ENCODE assay signal across 12 cellular contexts in the genomic region with DNA sequence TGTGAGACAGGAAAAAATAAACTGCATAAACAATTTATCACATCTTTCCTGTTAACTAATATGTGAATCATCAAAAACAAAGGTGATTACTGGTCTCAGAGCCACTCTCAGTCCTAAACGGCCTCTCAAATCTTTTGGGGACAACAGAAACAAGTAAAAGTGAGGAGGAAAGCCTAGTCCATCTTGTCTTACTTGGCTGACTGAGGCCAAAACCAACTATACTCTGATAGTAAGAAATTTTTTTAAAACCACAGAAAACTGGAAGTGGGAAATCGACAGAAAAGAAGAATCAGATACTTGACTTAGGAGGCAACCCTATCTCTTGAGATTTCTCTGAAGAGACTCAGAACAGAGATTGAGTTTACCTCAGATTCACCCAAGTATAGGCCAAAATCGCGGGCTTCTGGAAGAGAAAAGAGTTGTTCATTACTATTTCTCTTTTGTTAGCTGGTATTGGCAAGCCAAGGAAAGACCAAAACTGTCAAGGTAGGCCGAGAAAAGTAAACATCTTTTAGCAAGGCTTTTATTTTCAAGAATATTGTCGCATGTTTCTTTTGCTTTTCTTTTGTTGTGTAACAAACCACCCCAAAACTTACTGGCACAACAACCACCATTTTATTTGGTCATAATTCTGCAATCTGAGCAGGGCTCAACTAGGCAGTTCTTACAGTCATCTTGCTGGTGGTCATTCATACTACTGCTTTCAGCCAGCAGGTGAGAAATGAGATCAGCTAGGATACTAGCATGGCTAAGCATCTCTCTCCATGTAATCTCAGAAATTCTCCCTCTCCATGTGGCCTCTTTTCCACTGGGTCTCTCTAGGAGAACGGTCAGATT. TPM values are rescaled to one million over a fixed set of nuclear protein-coding genes. Genes with fewer than 3 reads are reported as not detected.
A peak's percentile ranks its signal among the peaks of the same experiment; 100 is the strongest.
DNase-seq lines count a peak whose midpoint lies in the region; ATAC-seq and TF ChIP-seq lines count a peak whose summit lies in the region.
"Had no signal": no experiment of that assay in that cellular context is flagged by ENCODE, and none has a peak within 500 bp of the region (broad histone marks: within the 10 kb centered on the region; RNA-seq: fewer than 3 reads in every experiment).

No MANE protein-coding gene starts in this region.

- no peaks in the 10 kb centered on the region for H3K36me3 ChIP-seq in CD8-positive, alpha-beta T cell (ENCODE audit: insufficient read depth, low read length)
- no peaks in the 10 kb centered on the region for H3K36me3 ChIP-seq in testis (ENCODE audit: low read depth, missing control alignments)
- H3K36me3 ChIP-seq: SJSA1 had no signal

- intact Hi-C loops in CD8-positive, alpha-beta T cell (cut with DNase I, micrococcal nuclease): loop anchor here (1.0 to 10.0 kb wide), 4 partner anchors 13 to 85 kb away; no protein-coding TSS in a partner anchor
- intact Hi-C loops in activated CD4-positive, alpha-beta memory T cell treated with anti-CD3 and anti-CD28 coated beads for 36 hours (cut with micrococcal nuclease): loop anchor here (5.0 to 10.0 kb wide), 2 partner anchors 268 to 385 kb away; no protein-coding TSS in a partner anchor
- intact Hi-C loops in testis (cut with DNase I; ENCODE audit: low total_unique reads): no loop called here

- TF ChIP-seq CTCF in CD8-positive, alpha-beta T cell (IDR thresholded peaks at IDR 0.05): no peak
- TF ChIP-seq CTCF in testis (IDR thresholded peaks at IDR 0.05): no peak

- peak overlapping the region; percentile 81 for H3K27ac Mint-ChIP-seq in CD8-positive, alpha-beta T cell
- H3K27ac Mint-ChIP-seq in activated CD4-positive, alpha-beta memory T cell treated with anti-CD3 and anti-CD28 coated beads for 36 hours: peak overlapping the region; percentile 79

- peaks cover 44% of the 10 kb centered on the region for H3K36me3 Mint-ChIP-seq in CD8-positive, alpha-beta T cell
- H3K36me3 Mint-ChIP-seq in activated CD4-positive, alpha-beta memory T cell treated with anti-CD3 and anti-CD28 coated beads for 36 hours: peaks cover 19% of the 10 kb centered on the region

- CTCF ChIA-PET in CD8-positive, alpha-beta T cell (lab: Charles Lee): interaction anchor here (0.8 to 1.7 kb wide), 3 partner anchors 11 to 38 kb away, joined by 3 to 7 read pairs (median 4); no protein-coding TSS in a partner anchor
- CTCF ChIA-PET in activated CD4-positive, alpha-beta memory T cell treated with anti-CD3 and anti-CD28 coated beads for 36 hours (lab: Charles Lee): interaction anchor here (0.7 to 1.8 kb wide), 2 partner anchors 12 to 239 kb away, joined by 3 to 10 read pairs; no protein-coding TSS in a partner anchor

- no peaks in the 10 kb centered on the region for H3K27me3 ChIP-seq in CD8-positive, alpha-beta T cell (ENCODE audit: insufficient read depth, low read length)
- no peaks in the 10 kb centered on the region for H3K27me3 ChIP-seq in testis
- H3K27me3 ChIP-seq: SJSA1, tibial nerve had no signal

- TF ChIP-seq POLR2A in testis (IDR thresholded peaks at IDR 0.05): no peak

- H3K27ac ChIP-seq in CD8-positive, alpha-beta T cell (ENCODE audit: low read depth, low read length): no peak overlapping the region
- no peak overlapping the region for H3K27ac ChIP-seq in testis
- H3K27ac ChIP-seq: SJSA1, tibial nerve had no signal

- no peak overlapping the region for H3K4me3 ChIP-seq in CD8-positive, alpha-beta T cell (ENCODE audit: low read depth, low read length)
- H3K4me3 ChIP-seq in testis: no peak overlapping the region
- H3K4me3 ChIP-seq: SJSA1, tibial nerve had no signal

- peaks cover 9% of the 10 kb centered on the region for H3K4me1 ChIP-seq in CD8-positive, alpha-beta T cell (ENCODE audit: insufficient read depth, low read length)
- no peaks in the 10 kb centered on the region for H3K4me1 ChIP-seq in testis
- H3K4me1 ChIP-seq: tibial nerve had no signal

- peaks cover 6% of the 10 kb centered on the region for H3K9me3 ChIP-seq in CD8-positive, alpha-beta T cell (ENCODE audit: low read length)
- no peaks in the 10 kb centered on the region for H3K9me3 ChIP-seq in testis
- H3K9me3 ChIP-seq: SJSA1 had no signal

- POLR2A ChIA-PET in CD8-positive, alpha-beta T cell (lab: Charles Lee): no interaction called here
- POLR2A ChIA-PET in activated CD4-positive, alpha-beta memory T cell treated with anti-CD3 and anti-CD28 coated beads for 36 hours (lab: Charles Lee): interaction anchor here (1.3 to 1.5 kb wide), 2 partner anchors 27 to 47 kb away, joined by 4 to 5 read pairs; no protein-coding TSS in a partner anchor

- no peak for ATAC-seq in CD8-positive, alpha-beta T cell
- ATAC-seq in GM19043 (IDR thresholded peaks at IDR 0.05; ENCODE audit: low read depth, unreplicated experiment) (peak; percentile 41), HG03066 (IDR thresholded peaks at IDR 0.05; ENCODE audit: low read depth, unreplicated experiment) (peak; percentile 46)
- ATAC-seq: sciatic nerve had no signal

- no peaks in the 10 kb centered on the region for H3K27me3 Mint-ChIP-seq in CD8-positive, alpha-beta T cell (ENCODE audit: low read depth)
- H3K27me3 Mint-ChIP-seq in activated CD4-positive, alpha-beta memory T cell treated with anti-CD3 and anti-CD28 coated beads for 36 hours: no peaks in the 10 kb centered on the region

- H3K9me3 Mint-ChIP-seq in CD8-positive, alpha-beta T cell: peaks cover 9% of the 10 kb centered on the region
- peaks cover 3% of the 10 kb centered on the region for H3K9me3 Mint-ChIP-seq in activated CD4-positive, alpha-beta memory T cell treated with anti-CD3 and anti-CD28 coated beads for 36 hours

- peak overlapping the region; percentile 11 for H3K4me3 Mint-ChIP-seq in CD8-positive, alpha-beta T cell
- no peak overlapping the region for H3K4me3 Mint-ChIP-seq in activated CD4-positive, alpha-beta memory T cell treated with anti-CD3 and anti-CD28 coated beads for 36 hours

- DNase-seq in CD8-positive, alpha-beta T cell: no peak
- DNase-seq in activated CD4-positive, alpha-beta memory T cell treated with anti-CD3 and anti-CD28 coated beads for 36 hours: no peak
- no peak for DNase-seq in testis
- DNase-seq in NCI-H146 treated with DMSO at 0.1 percent for 48 hours (lab: John Stamatoyannopoulos, UW; ENCODE audit: unreplicated experiment): no peak
- no peak for DNase-seq in D341Med (ENCODE audit: low spot score)
- DNase-seq in hippocampal formation (lab: John Stamatoyannopoulos, UW): no peak
- DNase-seq: DMS79 had no signal

- WGBS in testis, 2 donors: 90 to 91% methylated on average over 7 of the region's 7 CpGs

- peaks cover 44% of the 10 kb centered on the region for H3K4me1 Mint-ChIP-seq in CD8-positive, alpha-beta T cell (ENCODE audit: low read depth)
- peaks cover 62% of the 10 kb centered on the region for H3K4me1 Mint-ChIP-seq in activated CD4-positive, alpha-beta memory T cell treated with anti-CD3 and anti-CD28 coated beads for 36 hours (ENCODE audit: low read depth)

RNA-seq across cellular contexts. Expression of a gene that starts 46.1 kb away (rescaled TPM):
- 10 to 100 TPM; 17.6 to 18.9 TPM for total RNA-seq in CD8-positive, alpha-beta T cell
- total RNA-seq in activated CD4-positive, alpha-beta memory T cell treated with anti-CD3 and anti-CD28 coated beads for 36 hours: 10 to 100 TPM; 12.2 to 13.4 TPM
- 10 to 100 TPM; 29.7 to 30.7 TPM for total RNA-seq in testis
- polyA plus RNA-seq in testis (ENCODE audit: insufficient read depth, low read depth, low replicate concordance): 45.3 TPM
